In genomic region chr6:44869321-44869897, GRCh38 we compare ENCODE assay signal across 12 cellular contexts.
A peak's percentile ranks its signal among the peaks of the same experiment; 100 is the strongest.
DNase-seq lines count a peak whose midpoint lies in the region; ATAC-seq and TF ChIP-seq lines count a peak whose summit lies in the region.
"Had no signal": no experiment of that assay in that cellular context is flagged by ENCODE, and none has a peak within 500 bp of the region (broad histone marks: within the 10 kb centered on the region; RNA-seq: fewer than 3 reads in every experiment).

No MANE protein-coding gene starts in this region.

- intact Hi-C loops in activated CD4-positive, alpha-beta memory T cell treated with anti-CD3 and anti-CD28 coated beads for 36 hours (cut with micrococcal nuclease): no loop called here

- H4K8ac ChIP-seq in mesendoderm (ENCODE audit: low read depth, low read length): no peak overlapping the region

- H3K27me3 Mint-ChIP-seq in activated CD4-positive, alpha-beta memory T cell treated with anti-CD3 and anti-CD28 coated beads for 36 hours: no peaks in the 10 kb centered on the region

- ATAC-seq in GM19324 (IDR thresholded peaks at IDR 0.05; ENCODE audit: low FRiP score, unreplicated experiment) (peak; percentile 75), HG02885 (IDR thresholded peaks at IDR 0.05; ENCODE audit: poor library complexity, unreplicated experiment) (peak; percentile 78)
- ATAC-seq: GM23338 had no signal

- H3K18ac ChIP-seq in mesendoderm (ENCODE audit: low read length): no peak overlapping the region

- no peak overlapping the region for H2AK5ac ChIP-seq in mesendoderm (ENCODE audit: low read length)

- H3K36me3 ChIP-seq in mesendoderm (ENCODE audit: control insufficient read depth, insufficient read depth, low read length) (no peaks in the 10 kb centered on the region), Peyer's patch (no peaks in the 10 kb centered on the region)

- H3K4me2 ChIP-seq in mesendoderm (ENCODE audit: low read length): no peak overlapping the region
- H3K4me2 ChIP-seq: GM23338 had no signal

- peaks cover 22% of the 10 kb centered on the region for H3K36me3 Mint-ChIP-seq in activated CD4-positive, alpha-beta memory T cell treated with anti-CD3 and anti-CD28 coated beads for 36 hours

- H4K5ac ChIP-seq in mesendoderm (ENCODE audit: low read length): no peak overlapping the region

- TF ChIP-seq CTCF in GM12865 (IDR thresholded peaks at IDR 0.05; ENCODE audit: insufficient read depth, low read depth, low read length, missing control alignments) (no peak), Peyer's patch (IDR thresholded peaks at IDR 0.05) (no peak)

- peaks cover 7% of the 10 kb centered on the region for H3K4me1 ChIP-seq in mesendoderm (ENCODE audit: control insufficient read depth, low read depth, low read length)
- H3K4me1 ChIP-seq in Peyer's patch: no peaks in the 10 kb centered on the region
- H3K4me1 ChIP-seq: left ventricle myocardium inferior had no signal

- H3K56ac ChIP-seq in mesendoderm (ENCODE audit: low read length): no peak overlapping the region

- H3K4me3 ChIP-seq in GM12865 (ENCODE audit: low read depth, low read length): peak overlapping the region; percentile 8
- H3K4me3 ChIP-seq in mesendoderm (ENCODE audit: low read length): no peak overlapping the region
- no peak overlapping the region for H3K4me3 ChIP-seq in Peyer's patch
- H3K4me3 ChIP-seq: GM23338, left ventricle myocardium inferior had no signal

- no peaks in the 10 kb centered on the region for H3K79me1 ChIP-seq in mesendoderm (ENCODE audit: low read length)

- no CpG with 5 or more reads among the region's 5 CpGs for WGBS in mesendoderm (ENCODE audit: extremely low coverage, insufficient coverage, low lambda C conversion rate)

- no peak overlapping the region for H3K4me3 Mint-ChIP-seq in activated CD4-positive, alpha-beta memory T cell treated with anti-CD3 and anti-CD28 coated beads for 36 hours
- H3K4me3 Mint-ChIP-seq: CD14-positive monocyte, GM23338 had no signal

- peaks cover 15% of the 10 kb centered on the region for H3K9me3 Mint-ChIP-seq in activated CD4-positive, alpha-beta memory T cell treated with anti-CD3 and anti-CD28 coated beads for 36 hours

- no peak overlapping the region for H3K23ac ChIP-seq in mesendoderm (ENCODE audit: low read length)

- H3K9ac ChIP-seq in mesendoderm (ENCODE audit: low read length): no peak overlapping the region

- POLR2A ChIA-PET in activated CD4-positive, alpha-beta memory T cell treated with anti-CD3 and anti-CD28 coated beads for 36 hours (lab: Charles Lee): no interaction called here

- H3K79me2 ChIP-seq in mesendoderm (ENCODE audit: control insufficient read depth, insufficient read depth, low read length): no peaks in the 10 kb centered on the region

- DNase-seq in GM12865 (ENCODE audit: low read depth) (peak; percentile 86), SKM-1 treated with dmso at 0.1 percent for 144 hours (lab: John Stamatoyannopoulos, UW; ENCODE audit: unreplicated experiment) (no peak), mesendoderm (no peak), NCI-H345 treated with DMSO at 0.1 percent for 48 hours (lab: John Stamatoyannopoulos, UW; ENCODE audit: unreplicated experiment) (no peak), Peyer's patch (no peak)
- DNase-seq in activated CD4-positive, alpha-beta memory T cell treated with anti-CD3 and anti-CD28 coated beads for 36 hours: peak; percentile 16
- DNase-seq: activated CD8-positive, alpha-beta memory T cell treated with anti-CD3 and anti-CD28 coated beads, Interleukin-2, amount 50 U/mL, for 48 hours; left ventricle myocardium inferior had no signal

- no peak overlapping the region for H2BK15ac ChIP-seq in mesendoderm (replicated peaks; ENCODE audit: low read depth)

- H3K9me3 ChIP-seq in Peyer's patch: no peaks in the 10 kb centered on the region

- H3K27me3 ChIP-seq in mesendoderm (ENCODE audit: insufficient read depth, low read length, poor library complexity) (no peaks in the 10 kb centered on the region), Peyer's patch (no peaks in the 10 kb centered on the region)

- peak overlapping the region; percentile 26 for H3K27ac Mint-ChIP-seq in activated CD4-positive, alpha-beta memory T cell treated with anti-CD3 and anti-CD28 coated beads for 36 hours
- H3K27ac Mint-ChIP-seq: CD14-positive monocyte, GM23338 had no signal

- CTCF ChIA-PET in activated CD4-positive, alpha-beta memory T cell treated with anti-CD3 and anti-CD28 coated beads for 36 hours (lab: Charles Lee): no interaction called here

- no peak overlapping the region for H2BK5ac ChIP-seq in mesendoderm (ENCODE audit: low read length)

- no peak overlapping the region for H2BK120ac ChIP-seq in mesendoderm (ENCODE audit: low read depth, low read length)

- no peak for TF ChIP-seq POLR2A in Peyer's patch (IDR thresholded peaks at IDR 0.05)

- no peak overlapping the region for H3K4ac ChIP-seq in mesendoderm (ENCODE audit: low read depth, low read length)

- H3K27ac ChIP-seq in mesendoderm (ENCODE audit: low read depth, low read length) (no peak overlapping the region), Peyer's patch (no peak overlapping the region)
- H3K27ac ChIP-seq: left ventricle myocardium inferior had no signal

- peaks cover 16% of the 10 kb centered on the region for H3K4me1 Mint-ChIP-seq in activated CD4-positive, alpha-beta memory T cell treated with anti-CD3 and anti-CD28 coated beads for 36 hours (ENCODE audit: low read depth)
- H3K4me1 Mint-ChIP-seq: GM23338 had no signal

Comparison
In these comparisons a context has a peak if more than half of its experiments do, and no peak if none do; other contexts are left out.
1. DNase-seq: peak in GM12865 (single experiment) and activated CD4-positive, alpha-beta memory T cell treated with anti-CD3 and anti-CD28 coated beads for 36 hours (single experiment); none in SKM-1 treated with dmso at 0.1 percent for 144 hours (single experiment), mesendoderm (single experiment), NCI-H345 treated with DMSO at 0.1 percent for 48 hours (single experiment) and Peyer's patch (0 of 3).